9 cellular contexts compared by ENCODE assay signal in the genomic region with DNA sequence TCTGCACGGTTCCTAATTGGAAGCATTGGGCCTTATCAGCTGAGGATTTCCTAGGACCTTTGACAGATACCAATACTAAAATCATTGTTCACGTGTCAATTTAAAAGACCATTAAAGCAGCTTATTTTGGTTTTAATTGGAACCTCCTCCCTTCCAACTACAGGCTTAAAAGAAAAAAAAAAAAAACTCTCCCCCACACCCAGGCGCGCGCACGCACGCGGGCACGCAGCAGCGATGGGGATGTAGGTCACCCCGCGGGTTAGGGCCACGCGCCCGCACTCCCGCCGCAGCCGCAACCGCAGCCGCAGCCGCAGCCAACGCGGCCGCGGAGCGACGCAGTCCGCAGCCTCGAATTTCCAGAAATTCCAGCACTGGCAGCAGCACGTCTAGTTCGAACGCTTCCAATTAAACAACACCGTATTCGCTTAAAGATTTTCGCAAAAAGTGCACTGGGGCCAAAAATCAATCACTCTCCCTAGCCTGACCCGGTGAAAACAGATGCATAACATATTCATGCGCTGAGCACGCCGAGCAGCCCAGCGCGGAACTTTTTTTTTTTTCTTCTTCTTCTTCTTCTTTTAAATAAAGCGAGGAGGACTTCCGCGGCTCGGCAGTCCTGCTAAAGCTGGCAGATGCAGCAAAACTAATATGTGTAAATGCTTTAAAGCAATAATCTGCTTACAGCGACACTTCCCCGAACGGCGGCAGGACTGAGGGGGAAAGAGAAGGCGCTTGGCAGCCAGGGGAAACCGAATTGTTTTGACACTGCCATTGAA. TPM values are rescaled to one million over a fixed set of nuclear protein-coding genes. Genes with fewer than 3 reads are reported as not detected.
DNase-seq lines count a peak whose midpoint lies in the region; ATAC-seq lines count a peak whose summit lies in the region.
"Had no signal": no experiment of that assay in that cellular context is flagged by ENCODE, and none has a peak within 500 bp of the region (broad histone marks: within the 10 kb centered on the region; RNA-seq: fewer than 3 reads in every experiment).

No MANE protein-coding gene starts in this region.

- peak overlapping the region in 3 of 8 donors; percentile 34 to 69 (median 41) for H3K27ac Mint-ChIP-seq in CD8-positive, alpha-beta memory T cell
- H3K27ac Mint-ChIP-seq in naive B cell = peak overlapping the region in 5 of 6 donors; percentile 24 to 69 (median 42)

- H3K36me3 Mint-ChIP-seq in CD8-positive, alpha-beta memory T cell = peaks cover 0 to 5% (median 0%) of the 10 kb centered on the region in 3 donors
- H3K36me3 Mint-ChIP-seq in naive B cell = peaks cover 6 to 34% of the 10 kb centered on the region in 2 donors

- peaks cover 64% of the 10 kb centered on the region for H3K27me3 ChIP-seq in CD8-positive, alpha-beta memory T cell (ENCODE audit: insufficient read depth, low read length, poor library complexity, severe bottlenecking)

- peaks cover 43 to 47% (median 44%) of the 10 kb centered on the region in 3 donors for H3K4me1 Mint-ChIP-seq in CD8-positive, alpha-beta memory T cell
- H3K4me1 Mint-ChIP-seq in naive B cell = peaks cover 32 to 37% (median 32%) of the 10 kb centered on the region in 3 donors

- CTCF ChIA-PET in CD8-positive, alpha-beta memory T cell (lab: Charles Lee) = interaction anchor here (2.7 kb wide), 1 partner anchor 9 kb away, joined by 7 read pairs; no protein-coding TSS in a partner anchor

- peak in 1 of 2 donors; percentile 30 for ATAC-seq in naive B cell (ENCODE audit: low read depth in 2 of 2)
- no peak for ATAC-seq in esophagus mucosa

- DNase-seq in CD8-positive, alpha-beta memory T cell = no peak
- DNase-seq in Kasumi-1 (lab: John Stamatoyannopoulos, UW) (peak; percentile 40 to 41), amniotic epithelial cell (ENCODE audit: low read depth) (peak; percentile 8), naive B cell (no peak), LoVo (ENCODE audit: low spot score) (no peak), NCI-H69 (lab: John Stamatoyannopoulos, UW) (no peak), HT-29 (ENCODE audit: low spot score) (no peak)

- H3K36me3 ChIP-seq in CD8-positive, alpha-beta memory T cell (ENCODE audit: insufficient read depth, low read length) = no peaks in the 10 kb centered on the region

- H3K27ac ChIP-seq in CD8-positive, alpha-beta memory T cell (ENCODE audit: low read depth, low read length) = no peak overlapping the region

- POLR2A ChIA-PET in CD8-positive, alpha-beta memory T cell (lab: Charles Lee) = no interaction called here

- peak overlapping the region; percentile 7 to 90 (median 79) for H3K4me3 Mint-ChIP-seq in CD8-positive, alpha-beta memory T cell
- H3K4me3 Mint-ChIP-seq in naive B cell = peak overlapping the region; percentile 70 to 87 (median 77)

- H3K9me3 Mint-ChIP-seq in CD8-positive, alpha-beta memory T cell = peaks cover 11 to 23% (median 16%) of the 10 kb centered on the region in 5 donors
- peaks cover 3 to 39% (median 19%) of the 10 kb centered on the region in 7 donors for H3K9me3 Mint-ChIP-seq in naive B cell

- peaks cover 35% of the 10 kb centered on the region for H3K4me1 ChIP-seq in CD8-positive, alpha-beta memory T cell (ENCODE audit: insufficient read depth, low read length)

- peak overlapping the region; percentile 29 for H3K4me3 ChIP-seq in CD8-positive, alpha-beta memory T cell (ENCODE audit: low read length)

- no peaks in the 10 kb centered on the region for H3K9me3 ChIP-seq in CD8-positive, alpha-beta memory T cell (ENCODE audit: low read length)

- H3K27me3 Mint-ChIP-seq in CD8-positive, alpha-beta memory T cell = peaks cover 85 to 93% of the 10 kb centered on the region in 2 donors
- H3K27me3 Mint-ChIP-seq in naive B cell = peaks cover 81 to 89% (median 87%) of the 10 kb centered on the region in 3 donors

RNA-seq across cellular contexts. Expression of gene BARHL2, which starts 13.3 kb away (rescaled TPM):
- total RNA-seq in CD8-positive, alpha-beta memory T cell = not detected
- not detected for polyA plus RNA-seq in CD8-positive, alpha-beta memory T cell
- not detected for polyA plus RNA-seq in naive B cell (ENCODE audit: low read depth in 6 of 6)
- not detected for total RNA-seq in esophagus mucosa
- not detected in 2 replicates for total RNA-seq in HT-29 (2014; rRNA removed; shearing (Covaris generic))
- total RNA-seq: renal cortical epithelial cell had no signal

Comparison
In these comparisons a context has a peak if more than half of its experiments do, and no peak if none do; other contexts are left out.
1. DNase-seq: peak in Kasumi-1 (2 of 2) and amniotic epithelial cell (single experiment); none in CD8-positive, alpha-beta memory T cell (0 of 5), naive B cell (single experiment), LoVo (single experiment), NCI-H69 (single experiment) and HT-29 (single experiment).